In the genomic region with DNA sequence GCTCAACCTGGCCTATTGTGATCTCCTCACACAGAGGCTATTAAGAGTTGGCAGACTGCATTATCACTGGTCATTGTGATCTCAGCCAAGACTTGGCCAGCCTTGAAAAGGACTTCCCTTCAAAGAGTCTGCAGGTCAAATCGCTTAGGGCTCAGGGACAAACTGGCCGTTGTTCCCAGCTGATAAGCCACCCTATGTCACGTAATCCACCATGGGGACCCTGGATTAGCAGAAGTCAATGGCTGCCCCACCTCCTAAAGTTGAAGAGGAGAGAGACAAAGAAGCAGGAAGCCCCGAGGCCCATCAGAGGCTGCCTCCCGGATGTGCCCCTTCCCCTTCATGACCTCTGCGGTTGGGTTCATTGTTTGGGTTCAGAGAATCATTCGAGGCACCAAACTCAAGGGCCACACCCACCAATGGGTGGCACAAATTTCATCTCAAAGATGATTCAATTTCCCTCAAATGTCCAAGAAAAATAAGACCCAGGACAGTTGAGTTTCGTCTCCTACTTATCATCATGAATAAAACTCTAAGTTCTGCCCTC, we compare ENCODE assay signal across 1 cellular context.
TF ChIP-seq lines count a peak whose summit lies in the region.

No MANE protein-coding gene starts in this region.

TF ChIP-seq in HepG2, 621 proteins besides CTCF, POLR2A, EP300 and RAD21 (continued from another document and continues in another):
- TF ChIP-seq, protein P1, sequence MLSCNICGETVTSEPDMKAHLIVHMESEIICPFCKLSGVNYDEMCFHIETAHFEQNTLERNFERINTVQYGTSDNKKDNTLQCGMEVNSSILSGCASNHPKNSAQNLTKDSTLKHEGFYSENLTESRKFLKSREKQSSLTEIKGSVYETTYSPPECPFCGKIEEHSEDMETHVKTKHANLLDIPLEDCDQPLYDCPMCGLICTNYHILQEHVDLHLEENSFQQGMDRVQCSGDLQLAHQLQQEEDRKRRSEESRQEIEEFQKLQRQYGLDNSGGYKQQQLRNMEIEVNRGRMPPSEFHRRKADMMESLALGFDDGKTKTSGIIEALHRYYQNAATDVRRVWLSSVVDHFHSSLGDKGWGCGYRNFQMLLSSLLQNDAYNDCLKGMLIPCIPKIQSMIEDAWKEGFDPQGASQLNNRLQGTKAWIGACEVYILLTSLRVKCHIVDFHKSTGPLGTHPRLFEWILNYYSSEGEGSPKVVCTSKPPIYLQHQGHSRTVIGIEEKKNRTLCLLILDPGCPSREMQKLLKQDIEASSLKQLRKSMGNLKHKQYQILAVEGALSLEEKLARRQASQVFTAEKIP (CRISPR knock-in tag; IDR thresholded peaks at IDR 0.05; ENCODE audit: borderline replicate concordance): no peak
- TF ChIP-seq SPEN (CRISPR knock-in tag; IDR thresholded peaks at IDR 0.05; ENCODE audit: low read depth) (no peak), ZNF124 (CRISPR knock-in tag; IDR thresholded peaks at IDR 0.05) (no peak), RFX5 (IDR thresholded peaks at IDR 0.05; ENCODE audit: low read depth, low read length) (no peak), ERF (CRISPR knock-in tag; IDR thresholded peaks at IDR 0.05) (peak; percentile 26; the same call in 1 of the 2 replicates), SRF (IDR thresholded peaks at IDR 0.05; ENCODE audit: low read depth, low read length) (no peak), ZNF296 (CRISPR knock-in tag; conservative IDR thresholded peaks at IDR 0.05) (no peak; the same call in 1 of the 2 replicates), ZNF629 (CRISPR knock-in tag; conservative IDR thresholded peaks at IDR 0.05) (no peak; the same call in 1 of the 2 replicates), RBM22 (optimal IDR thresholded peaks at IDR 0.05; ENCODE audit: low read length) (no peak), ZNF570 (CRISPR knock-in tag; IDR thresholded peaks at IDR 0.05; ENCODE audit: borderline replicate concordance) (no peak), GATAD2A (CRISPR knock-in tag; IDR thresholded peaks at IDR 0.05) (peak; percentile 61), NCOA1 (CRISPR knock-in tag; IDR thresholded peaks at IDR 0.05) (no peak), ZNF883 (CRISPR knock-in tag; IDR thresholded peaks at IDR 0.05; ENCODE audit: not compliant biosample characterization) (no peak), ZNF550 (CRISPR knock-in tag; IDR thresholded peaks at IDR 0.05; ENCODE audit: borderline replicate concordance) (no peak), BRCA1 (CRISPR knock-in tag; IDR thresholded peaks at IDR 0.05) (no peak), TEAD2 (CRISPR knock-in tag; IDR thresholded peaks at IDR 0.05) (no peak), MBD4 (IDR thresholded peaks at IDR 0.05; ENCODE audit: borderline replicate concordance, low read length) (no peak), SAFB2 (CRISPR knock-in tag; IDR thresholded peaks at IDR 0.05; ENCODE audit: borderline replicate concordance, low read depth) (no peak), MTA3 (CRISPR knock-in tag; IDR thresholded peaks at IDR 0.05) (no peak), EED (CRISPR knock-in tag; IDR thresholded peaks at IDR 0.05) (no peak), NAIF1 (CRISPR knock-in tag; IDR thresholded peaks at IDR 0.05; ENCODE audit: borderline replicate concordance) (no peak), ZNF10 (CRISPR knock-in tag; IDR thresholded peaks at IDR 0.05; ENCODE audit: borderline replicate concordance, low read depth) (no peak)
- TF ChIP-seq, protein P2, sequence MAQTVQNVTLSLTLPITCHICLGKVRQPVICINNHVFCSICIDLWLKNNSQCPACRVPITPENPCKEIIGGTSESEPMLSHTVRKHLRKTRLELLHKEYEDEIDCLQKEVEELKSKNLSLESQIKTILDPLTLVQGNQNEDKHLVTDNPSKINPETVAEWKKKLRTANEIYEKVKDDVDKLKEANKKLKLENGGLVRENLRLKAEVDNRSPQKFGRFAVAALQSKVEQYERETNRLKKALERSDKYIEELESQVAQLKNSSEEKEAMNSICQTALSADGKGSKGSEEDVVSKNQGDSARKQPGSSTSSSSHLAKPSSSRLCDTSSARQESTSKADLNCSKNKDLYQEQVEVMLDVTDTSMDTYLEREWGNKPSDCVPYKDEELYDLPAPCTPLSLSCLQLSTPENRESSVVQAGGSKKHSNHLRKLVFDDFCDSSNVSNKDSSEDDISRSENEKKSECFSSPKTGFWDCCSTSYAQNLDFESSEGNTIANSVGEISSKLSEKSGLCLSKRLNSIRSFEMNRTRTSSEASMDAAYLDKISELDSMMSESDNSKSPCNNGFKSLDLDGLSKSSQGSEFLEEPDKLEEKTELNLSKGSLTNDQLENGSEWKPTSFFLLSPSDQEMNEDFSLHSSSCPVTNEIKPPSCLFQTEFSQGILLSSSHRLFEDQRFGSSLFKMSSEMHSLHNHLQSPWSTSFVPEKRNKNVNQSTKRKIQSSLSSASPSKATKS (CRISPR knock-in tag; IDR thresholded peaks at IDR 0.05): no peak
- TF ChIP-seq, protein P3, sequence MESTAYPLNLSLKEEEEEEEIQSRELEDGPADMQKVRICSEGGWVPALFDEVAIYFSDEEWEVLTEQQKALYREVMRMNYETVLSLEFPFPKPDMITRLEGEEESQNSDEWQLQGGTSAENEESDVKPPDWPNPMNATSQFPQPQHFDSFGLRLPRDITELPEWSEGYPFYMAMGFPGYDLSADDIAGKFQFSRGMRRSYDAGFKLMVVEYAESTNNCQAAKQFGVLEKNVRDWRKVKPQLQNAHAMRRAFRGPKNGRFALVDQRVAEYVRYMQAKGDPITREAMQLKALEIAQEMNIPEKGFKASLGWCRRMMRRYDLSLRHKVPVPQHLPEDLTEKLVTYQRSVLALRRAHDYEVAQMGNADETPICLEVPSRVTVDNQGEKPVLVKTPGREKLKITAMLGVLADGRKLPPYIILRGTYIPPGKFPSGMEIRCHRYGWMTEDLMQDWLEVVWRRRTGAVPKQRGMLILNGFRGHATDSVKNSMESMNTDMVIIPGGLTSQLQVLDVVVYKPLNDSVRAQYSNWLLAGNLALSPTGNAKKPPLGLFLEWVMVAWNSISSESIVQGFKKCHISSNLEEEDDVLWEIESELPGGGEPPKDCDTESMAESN (CRISPR knock-in tag; conservative IDR thresholded peaks at IDR 0.05): no peak
- TF ChIP-seq, protein P4, sequence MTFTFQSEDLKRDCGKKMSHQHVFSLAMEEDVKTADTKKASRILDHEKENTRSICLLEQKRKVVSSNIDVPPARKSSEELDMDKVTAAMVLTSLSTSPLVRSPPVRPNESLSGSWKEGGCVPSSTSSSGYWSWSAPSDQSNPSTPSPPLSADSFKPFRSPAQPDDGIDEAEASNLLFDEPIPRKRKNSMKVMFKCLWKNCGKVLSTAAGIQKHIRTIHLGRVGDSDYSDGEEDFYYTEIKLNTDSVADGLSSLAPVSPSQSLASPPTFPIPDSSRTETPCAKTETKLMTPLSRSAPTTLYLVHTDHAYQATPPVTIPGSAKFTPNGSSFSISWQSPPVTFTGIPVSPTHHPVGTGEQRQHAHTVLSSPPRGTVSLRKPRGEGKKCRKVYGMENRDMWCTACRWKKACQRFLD (CRISPR knock-in tag; IDR thresholded peaks at IDR 0.05; ENCODE audit: borderline replicate concordance): no peak
- TF ChIP-seq, protein P5, sequence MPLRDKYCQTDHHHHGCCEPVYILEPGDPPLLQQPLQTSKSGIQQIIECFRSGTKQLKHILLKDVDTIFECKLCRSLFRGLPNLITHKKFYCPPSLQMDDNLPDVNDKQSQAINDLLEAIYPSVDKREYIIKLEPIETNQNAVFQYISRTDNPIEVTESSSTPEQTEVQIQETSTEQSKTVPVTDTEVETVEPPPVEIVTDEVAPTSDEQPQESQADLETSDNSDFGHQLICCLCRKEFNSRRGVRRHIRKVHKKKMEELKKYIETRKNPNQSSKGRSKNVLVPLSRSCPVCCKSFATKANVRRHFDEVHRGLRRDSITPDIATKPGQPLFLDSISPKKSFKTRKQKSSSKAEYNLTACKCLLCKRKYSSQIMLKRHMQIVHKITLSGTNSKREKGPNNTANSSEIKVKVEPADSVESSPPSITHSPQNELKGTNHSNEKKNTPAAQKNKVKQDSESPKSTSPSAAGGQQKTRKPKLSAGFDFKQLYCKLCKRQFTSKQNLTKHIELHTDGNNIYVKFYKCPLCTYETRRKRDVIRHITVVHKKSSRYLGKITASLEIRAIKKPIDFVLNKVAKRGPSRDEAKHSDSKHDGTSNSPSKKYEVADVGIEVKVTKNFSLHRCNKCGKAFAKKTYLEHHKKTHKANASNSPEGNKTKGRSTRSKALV (CRISPR knock-in tag; IDR thresholded peaks at IDR 0.05): no peak
- TF ChIP-seq, protein P6, sequence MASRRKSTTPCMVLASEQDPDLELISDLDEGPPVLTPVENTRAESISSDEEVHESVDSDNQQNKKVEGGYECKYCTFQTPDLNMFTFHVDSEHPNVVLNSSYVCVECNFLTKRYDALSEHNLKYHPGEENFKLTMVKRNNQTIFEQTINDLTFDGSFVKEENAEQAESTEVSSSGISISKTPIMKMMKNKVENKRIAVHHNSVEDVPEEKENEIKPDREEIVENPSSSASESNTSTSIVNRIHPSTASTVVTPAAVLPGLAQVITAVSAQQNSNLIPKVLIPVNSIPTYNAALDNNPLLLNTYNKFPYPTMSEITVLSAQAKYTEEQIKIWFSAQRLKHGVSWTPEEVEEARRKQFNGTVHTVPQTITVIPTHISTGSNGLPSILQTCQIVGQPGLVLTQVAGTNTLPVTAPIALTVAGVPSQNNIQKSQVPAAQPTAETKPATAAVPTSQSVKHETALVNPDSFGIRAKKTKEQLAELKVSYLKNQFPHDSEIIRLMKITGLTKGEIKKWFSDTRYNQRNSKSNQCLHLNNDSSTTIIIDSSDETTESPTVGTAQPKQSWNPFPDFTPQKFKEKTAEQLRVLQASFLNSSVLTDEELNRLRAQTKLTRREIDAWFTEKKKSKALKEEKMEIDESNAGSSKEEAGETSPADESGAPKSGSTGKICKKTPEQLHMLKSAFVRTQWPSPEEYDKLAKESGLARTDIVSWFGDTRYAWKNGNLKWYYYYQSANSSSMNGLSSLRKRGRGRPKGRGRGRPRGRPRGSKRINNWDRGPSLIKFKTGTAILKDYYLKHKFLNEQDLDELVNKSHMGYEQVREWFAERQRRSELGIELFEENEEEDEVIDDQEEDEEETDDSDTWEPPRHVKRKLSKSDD (CRISPR knock-in tag; IDR thresholded peaks at IDR 0.05; ENCODE audit: low read depth): no peak
- TF ChIP-seq, protein P7, sequence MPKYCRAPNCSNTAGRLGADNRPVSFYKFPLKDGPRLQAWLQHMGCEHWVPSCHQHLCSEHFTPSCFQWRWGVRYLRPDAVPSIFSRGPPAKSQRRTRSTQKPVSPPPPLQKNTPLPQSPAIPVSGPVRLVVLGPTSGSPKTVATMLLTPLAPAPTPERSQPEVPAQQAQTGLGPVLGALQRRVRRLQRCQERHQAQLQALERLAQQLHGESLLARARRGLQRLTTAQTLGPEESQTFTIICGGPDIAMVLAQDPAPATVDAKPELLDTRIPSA (CRISPR knock-in tag; IDR thresholded peaks at IDR 0.05; ENCODE audit: borderline replicate concordance): no peak
- TF ChIP-seq, protein P8, sequence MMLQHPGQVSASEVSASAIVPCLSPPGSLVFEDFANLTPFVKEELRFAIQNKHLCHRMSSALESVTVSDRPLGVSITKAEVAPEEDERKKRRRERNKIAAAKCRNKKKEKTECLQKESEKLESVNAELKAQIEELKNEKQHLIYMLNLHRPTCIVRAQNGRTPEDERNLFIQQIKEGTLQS (CRISPR knock-in tag; IDR thresholded peaks at IDR 0.05): peak; percentile 11; the same call in 1 of the 2 replicates
- TF ChIP-seq, protein P9, sequence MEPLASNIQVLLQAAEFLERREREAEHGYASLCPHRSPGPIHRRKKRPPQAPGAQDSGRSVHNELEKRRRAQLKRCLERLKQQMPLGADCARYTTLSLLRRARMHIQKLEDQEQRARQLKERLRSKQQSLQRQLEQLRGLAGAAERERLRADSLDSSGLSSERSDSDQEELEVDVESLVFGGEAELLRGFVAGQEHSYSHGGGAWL (CRISPR knock-in tag; IDR thresholded peaks at IDR 0.05): no peak
- TF ChIP-seq, protein P10, sequence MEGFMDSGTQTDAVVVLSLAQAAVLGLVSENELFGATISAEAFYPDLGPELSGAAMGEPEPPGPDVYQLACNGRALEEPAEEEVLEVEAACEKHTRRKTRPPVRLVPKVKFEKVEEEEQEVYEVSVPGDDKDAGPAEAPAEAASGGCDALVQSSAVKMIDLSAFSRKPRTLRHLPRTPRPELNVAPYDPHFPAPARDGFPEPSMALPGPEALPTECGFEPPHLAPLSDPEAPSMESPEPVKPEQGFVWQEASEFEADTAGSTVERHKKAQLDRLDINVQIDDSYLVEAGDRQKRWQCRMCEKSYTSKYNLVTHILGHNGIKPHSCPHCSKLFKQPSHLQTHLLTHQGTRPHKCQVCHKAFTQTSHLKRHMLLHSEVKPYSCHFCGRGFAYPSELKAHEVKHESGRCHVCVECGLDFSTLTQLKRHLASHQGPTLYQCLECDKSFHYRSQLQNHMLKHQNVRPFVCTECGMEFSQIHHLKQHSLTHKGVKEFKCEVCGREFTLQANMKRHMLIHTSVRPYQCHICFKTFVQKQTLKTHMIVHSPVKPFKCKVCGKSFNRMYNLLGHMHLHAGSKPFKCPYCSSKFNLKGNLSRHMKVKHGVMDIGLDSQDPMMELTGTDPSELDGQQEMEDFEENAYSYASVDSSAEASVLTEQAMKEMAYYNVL (CRISPR knock-in tag; IDR thresholded peaks at IDR 0.05; ENCODE audit: borderline replicate concordance): 0 out of 2 replicates have a peak, but pooled peaks have one; percentile 65
- TF ChIP-seq, protein P11, sequence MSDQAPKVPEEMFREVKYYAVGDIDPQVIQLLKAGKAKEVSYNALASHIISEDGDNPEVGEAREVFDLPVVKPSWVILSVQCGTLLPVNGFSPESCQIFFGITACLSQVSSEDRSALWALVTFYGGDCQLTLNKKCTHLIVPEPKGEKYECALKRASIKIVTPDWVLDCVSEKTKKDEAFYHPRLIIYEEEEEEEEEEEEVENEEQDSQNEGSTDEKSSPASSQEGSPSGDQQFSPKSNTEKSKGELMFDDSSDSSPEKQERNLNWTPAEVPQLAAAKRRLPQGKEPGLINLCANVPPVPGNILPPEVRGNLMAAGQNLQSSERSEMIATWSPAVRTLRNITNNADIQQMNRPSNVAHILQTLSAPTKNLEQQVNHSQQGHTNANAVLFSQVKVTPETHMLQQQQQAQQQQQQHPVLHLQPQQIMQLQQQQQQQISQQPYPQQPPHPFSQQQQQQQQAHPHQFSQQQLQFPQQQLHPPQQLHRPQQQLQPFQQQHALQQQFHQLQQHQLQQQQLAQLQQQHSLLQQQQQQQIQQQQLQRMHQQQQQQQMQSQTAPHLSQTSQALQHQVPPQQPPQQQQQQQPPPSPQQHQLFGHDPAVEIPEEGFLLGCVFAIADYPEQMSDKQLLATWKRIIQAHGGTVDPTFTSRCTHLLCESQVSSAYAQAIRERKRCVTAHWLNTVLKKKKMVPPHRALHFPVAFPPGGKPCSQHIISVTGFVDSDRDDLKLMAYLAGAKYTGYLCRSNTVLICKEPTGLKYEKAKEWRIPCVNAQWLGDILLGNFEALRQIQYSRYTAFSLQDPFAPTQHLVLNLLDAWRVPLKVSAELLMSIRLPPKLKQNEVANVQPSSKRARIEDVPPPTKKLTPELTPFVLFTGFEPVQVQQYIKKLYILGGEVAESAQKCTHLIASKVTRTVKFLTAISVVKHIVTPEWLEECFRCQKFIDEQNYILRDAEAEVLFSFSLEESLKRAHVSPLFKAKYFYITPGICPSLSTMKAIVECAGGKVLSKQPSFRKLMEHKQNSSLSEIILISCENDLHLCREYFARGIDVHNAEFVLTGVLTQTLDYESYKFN (CRISPR knock-in tag; conservative IDR thresholded peaks at IDR 0.05): peak; percentile 84
